Comparison of ENCODE assay signal across 10 cellular contexts in the genomic region with DNA sequence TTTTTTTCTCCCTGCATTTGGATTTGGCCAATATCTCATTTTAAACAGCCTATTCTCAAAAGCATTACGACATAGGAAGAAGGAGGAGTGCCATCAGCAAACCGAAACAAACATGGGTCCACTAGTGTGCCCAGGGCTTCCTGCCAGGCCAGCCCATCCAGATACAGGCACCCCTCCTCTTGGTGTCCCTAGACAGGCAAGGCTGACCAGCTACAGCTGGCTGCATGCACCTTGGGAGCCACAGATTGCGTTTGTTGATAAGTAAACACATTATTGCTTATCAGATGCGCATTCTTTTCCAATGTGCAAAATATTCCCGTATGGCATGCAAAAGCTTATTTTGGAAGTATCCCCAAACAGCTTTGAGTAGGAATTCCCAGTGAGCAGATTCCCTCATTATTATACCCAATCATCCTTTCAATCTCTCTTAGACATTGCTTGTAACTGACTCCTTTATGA.
DNase-seq lines count a peak whose midpoint lies in the region; ATAC-seq and TF ChIP-seq lines count a peak whose summit lies in the region.
"Had no signal": no experiment of that assay in that cellular context is flagged by ENCODE, and none has a peak within 500 bp of the region (broad histone marks: within the 10 kb centered on the region; RNA-seq: fewer than 3 reads in every experiment).

No MANE protein-coding gene starts in this region.

- no peak overlapping the region for H3K27ac Mint-ChIP-seq in chondrocyte (ENCODE audit: unreplicated experiment)

- H3K36me3 ChIP-seq in BJ (ENCODE audit: control insufficient read depth, insufficient read depth, low read length) (no peaks in the 10 kb centered on the region), osteoblast (ENCODE audit: insufficient read depth, low read length) (no peaks in the 10 kb centered on the region)

- no peaks in the 10 kb centered on the region for H4K20me1 ChIP-seq in osteoblast (ENCODE audit: insufficient read depth, low read length)

- ATAC-seq in GM21737 (IDR thresholded peaks at IDR 0.05; ENCODE audit: unreplicated experiment) (no peak), HG03457 (IDR thresholded peaks at IDR 0.05; ENCODE audit: unreplicated experiment) (no peak), GM21423 (IDR thresholded peaks at IDR 0.05; ENCODE audit: unreplicated experiment) (no peak)

- DNase-seq in BJ (ENCODE audit: low read depth) = no peak
- DNase-seq in NCI-H2029 (lab: John Stamatoyannopoulos, UW) = peak; percentile 80
- peak; percentile 86 for DNase-seq in fibroblast of peridontal ligament (ENCODE audit: extremely low read depth)
- peak; percentile 61 for DNase-seq in osteoblast (ENCODE audit: insufficient read length, low spot score, missing footprints)
- no peak for DNase-seq in chondrocyte (ENCODE audit: low spot score)
- DNase-seq: HCEC 1CT; stimulated activated CD4-positive, alpha-beta T cell treated with anti-CD3 and anti-CD28 coated beads, Interleukin-15, amount 100 ng/mL, for 24 hours had no signal

- POLR2A ChIA-PET in BJ (lab: Charles Lee) = no interaction called here

- H3K36me3 Mint-ChIP-seq in chondrocyte (ENCODE audit: low read depth) = no peaks in the 10 kb centered on the region

- no peaks in the 10 kb centered on the region for H3K9me3 Mint-ChIP-seq in chondrocyte (ENCODE audit: low read depth)

- H3K4me1 ChIP-seq in osteoblast (ENCODE audit: insufficient read depth, low read length) = peaks cover 11% of the 10 kb centered on the region

- peak overlapping the region; percentile 72 for H3K27ac ChIP-seq in osteoblast (ENCODE audit: low read depth, low read length)

- H3K4me1 Mint-ChIP-seq in chondrocyte (ENCODE audit: low read depth) = peaks cover 12% of the 10 kb centered on the region

- no peak for TF ChIP-seq CTCF in BJ (IDR thresholded peaks at IDR 0.05; ENCODE audit: insufficient read depth, low read depth, low read length)
- TF ChIP-seq CTCF in osteoblast (IDR thresholded peaks at IDR 0.05; ENCODE audit: extremely low read depth, low read depth, low read length) = no peak
- TF ChIP-seq CTCF in chondrocyte (IDR thresholded peaks at IDR 0.05) = no peak

- H3K27me3 ChIP-seq in BJ (ENCODE audit: control insufficient read depth, insufficient read depth, low read length) (no peaks in the 10 kb centered on the region), osteoblast (ENCODE audit: insufficient read depth, low read length) (no peaks in the 10 kb centered on the region)

- H3K4me3 Mint-ChIP-seq in chondrocyte (ENCODE audit: unreplicated experiment) = no peak overlapping the region

- H3K9me3 ChIP-seq in osteoblast (ENCODE audit: low read depth, low read length) = no peaks in the 10 kb centered on the region

- CTCF ChIA-PET in BJ (lab: Yijun Ruan, JAX) = interaction anchor here (0.7 to 1.2 kb wide), 2 partner anchors 9 to 40 kb away, joined by 3 to 4 read pairs; no protein-coding TSS in a partner anchor

- H3K27me3 Mint-ChIP-seq in chondrocyte (ENCODE audit: low read depth) = no peaks in the 10 kb centered on the region

- peak overlapping the region; percentile 20; the same call in 1 of the 2 replicates for H3K4me3 ChIP-seq in BJ (ENCODE audit: low read depth, low read length)
- H3K4me3 ChIP-seq in osteoblast (ENCODE audit: insufficient read depth, low read length) = peak overlapping the region; percentile 72

- peak overlapping the region; percentile 86 for H2AFZ ChIP-seq in osteoblast (ENCODE audit: low read length)

- peak overlapping the region; percentile 90 for H3K4me2 ChIP-seq in osteoblast (ENCODE audit: insufficient read depth, low read length)

- H3K79me2 ChIP-seq in osteoblast (ENCODE audit: insufficient read depth, low read length) = no peaks in the 10 kb centered on the region

Comparison
In these comparisons a context has a peak if more than half of its experiments do, and no peak if none do; other contexts are left out.
1. DNase-seq: peak in NCI-H2029 (single experiment), fibroblast of peridontal ligament (single experiment) and osteoblast (single experiment); none in BJ (single experiment) and chondrocyte (single experiment).